2 cellular contexts compared by ENCODE assay signal in genomic region chr22:44270556-44270880, GRCh38.
TF ChIP-seq lines count a peak whose summit lies in the region.

No MANE protein-coding gene starts in this region.

TF ChIP-seq in WTC11, 78 proteins besides CTCF, POLR2A, EP300 and RAD21:
- no peak for TF ChIP-seq ZNF512 (CRISPR knock-in tag; IDR thresholded peaks at IDR 0.05; ENCODE audit: borderline replicate concordance)
- no peak for TF ChIP-seq ELF4 (CRISPR knock-in tag; IDR thresholded peaks at IDR 0.05; ENCODE audit: low read depth)
- TF ChIP-seq NFATC4 (CRISPR knock-in tag; IDR thresholded peaks at IDR 0.05), result no peak

TF ChIP-seq in H1, 55 proteins besides CTCF, POLR2A, EP300 and RAD21:
- TF ChIP-seq USF2 (IDR thresholded peaks at IDR 0.05; ENCODE audit: low read length) (no peak), ATF2 (IDR thresholded peaks at IDR 0.05; ENCODE audit: low read length) (no peak), TAF1 (IDR thresholded peaks at IDR 0.05; ENCODE audit: low read depth, low read length) (no peak), POLR2AphosphoS5 (IDR thresholded peaks at IDR 0.05; ENCODE audit: low read depth, low read length) (no peak), SUZ12 (IDR thresholded peaks at IDR 0.05; ENCODE audit: low read length) (no peak), HDAC2 (IDR thresholded peaks at IDR 0.05; ENCODE audit: borderline replicate concordance in 1 of 2, low read depth in 2 of 2, low read length in 2 of 2) (no peak), TEAD4 (IDR thresholded peaks at IDR 0.05; ENCODE audit: low read depth, low read length) (no peak), RNF2 (IDR thresholded peaks at IDR 0.05; ENCODE audit: borderline replicate concordance, low read depth, low read length, missing control alignments, poor library complexity, severe bottlenecking) (no peak), SP2 (IDR thresholded peaks at IDR 0.05; ENCODE audit: low read length) (no peak), GABPA (IDR thresholded peaks at IDR 0.05; ENCODE audit: borderline replicate concordance, insufficient read depth, low read length) (no peak), EGR1 (IDR thresholded peaks at IDR 0.05; ENCODE audit: borderline replicate concordance, low read depth, low read length) (no peak), RBBP5 (IDR thresholded peaks at IDR 0.05; ENCODE audit: borderline replicate concordance, low read depth, low read length) (no peak), ATF3 (IDR thresholded peaks at IDR 0.05; ENCODE audit: insufficient read depth, low read depth, low read length) (no peak), NANOG (IDR thresholded peaks at IDR 0.05; ENCODE audit: insufficient read depth, low read depth, low read length, poor library complexity, severe bottlenecking) (no peak)
